In the genomic region with DNA sequence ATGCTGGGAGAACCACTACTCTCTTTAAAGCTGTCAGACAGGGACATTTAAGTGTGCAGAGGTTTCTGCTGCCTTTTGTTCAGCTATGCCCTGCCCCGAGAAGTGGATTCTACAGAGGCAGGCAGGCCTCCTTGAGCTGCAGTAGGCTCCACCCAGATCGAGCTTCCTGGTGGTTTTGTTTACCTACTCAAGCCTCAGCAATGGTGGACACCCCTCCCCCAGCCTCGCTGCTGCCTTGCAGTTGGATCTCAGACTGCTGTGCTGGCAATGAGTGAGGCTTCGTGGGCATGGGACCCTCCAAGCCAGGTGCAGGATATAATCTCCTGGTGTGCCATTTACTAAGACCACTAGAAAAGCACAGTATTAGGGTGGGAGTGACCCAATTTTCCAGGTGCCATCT, we compare ENCODE assay signal across 8 cellular contexts. TPM values are rescaled to one million over a fixed set of nuclear protein-coding genes. Genes with fewer than 3 reads are reported as not detected.
"Had no signal": no experiment of that assay in that cellular context is flagged by ENCODE, and none has a peak within 500 bp of the region (broad histone marks: within the 10 kb centered on the region; RNA-seq: fewer than 3 reads in every experiment).

No MANE protein-coding gene starts in this region.

RNA-seq across cellular contexts. Expression of a gene that starts 5.2 kb away (rescaled TPM):
- total RNA-seq: activated naive CD4-positive, alpha-beta T cell treated with anti-CD3 and anti-CD28 coated beads for 36 hours; activated naive CD4-positive, alpha-beta T cell treated with anti-CD3 and anti-CD28 coated beads, Interleukin-2, amount 50 U/mL, for 72 hours; activated naive CD8-positive, alpha-beta T cell treated with anti-CD3 and anti-CD28 coated beads, Interleukin-2, amount 10 ng/mL, durations not matched to agents 7 days and 5 days; activated T-helper 1 cell treated with anti-CD3 and anti-CD28 coated beads, Interleukin-12 subunit alpha, Interleukin-12 subunit beta, Interleukin-2, Interleukin-4 antibody, amounts not matched to agents 30 ng/mL and 10 ng/mL and 1 ng/mL, durations not matched to agents 14 hours and 24 hours and 36 hours; ascending aorta; bronchial epithelial cell; cardiac septum; chondrocyte had no signal
